Comparison of ENCODE assay signal across 12 cellular contexts in the genomic region with DNA sequence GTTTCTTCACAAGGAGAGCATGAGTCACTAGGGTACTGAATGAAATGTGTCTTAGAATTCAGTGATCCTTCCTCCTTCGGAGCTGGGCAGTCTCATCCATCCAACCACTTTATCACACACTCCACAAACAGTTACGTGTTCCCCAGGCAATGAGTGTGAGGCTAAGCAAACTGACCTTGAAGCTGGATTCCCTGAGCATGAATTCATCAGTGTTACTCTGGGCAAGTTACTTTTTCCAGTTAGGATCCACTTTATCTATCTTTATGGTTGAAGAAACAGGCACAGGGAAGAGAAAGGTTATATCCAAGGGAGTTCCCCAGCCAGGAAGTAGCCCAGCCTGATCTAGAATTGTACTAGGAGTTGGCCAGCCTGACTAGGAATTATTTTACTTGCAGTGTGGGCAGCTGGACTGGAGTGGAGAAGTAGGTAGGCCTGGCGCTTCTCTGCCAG. TPM values are rescaled to one million over a fixed set of nuclear protein-coding genes. Genes with fewer than 3 reads are reported as not detected.
DNase-seq lines count a peak whose midpoint lies in the region; TF ChIP-seq lines count a peak whose summit lies in the region.
"Had no signal": no experiment of that assay in that cellular context is flagged by ENCODE, and none has a peak within 500 bp of the region (broad histone marks: within the 10 kb centered on the region; RNA-seq: fewer than 3 reads in every experiment).

No MANE protein-coding gene starts in this region.

- H3K9me3 ChIP-seq in PC-9 (ENCODE audit: insufficient read depth, low read depth) (no peaks in the 10 kb centered on the region), esophagus squamous epithelium (no peaks in the 10 kb centered on the region), mucosa of stomach (ENCODE audit: control insufficient read depth, low read length) (no peaks in the 10 kb centered on the region), MM.1S (replicated peaks; ENCODE audit: insufficient read depth, low read length) (no peaks in the 10 kb centered on the region)

- intact Hi-C loops in PC-9 (cut with micrococcal nuclease; ENCODE audit: unreplicated experiment) (loop anchor here (1.0 kb wide), 1 partner anchor 40 kb away; no protein-coding TSS in a partner anchor), esophagus squamous epithelium (cut with DNase I) (no loop called here)

- TF ChIP-seq POLR2A in esophagus squamous epithelium (IDR thresholded peaks at IDR 0.05): no peak

- H3F3A ChIP-seq in PC-9 (ENCODE audit: insufficient read depth, low read depth) (peaks cover 19% of the 10 kb centered on the region), MM.1S (ENCODE audit: insufficient read depth, low read length) (no peaks in the 10 kb centered on the region)

- H3K36me3 ChIP-seq in PC-9 (ENCODE audit: low read depth) (no peaks in the 10 kb centered on the region), esophagus squamous epithelium (no peaks in the 10 kb centered on the region), mucosa of stomach (ENCODE audit: control insufficient read depth, insufficient read depth, low read length) (no peaks in the 10 kb centered on the region), MM.1S (replicated peaks; ENCODE audit: insufficient read depth, low read length) (no peaks in the 10 kb centered on the region)

- H3K4me2 ChIP-seq in PC-9 (peak overlapping the region; percentile 40), MM.1S (ENCODE audit: low read depth, low read length) (no peak overlapping the region)
- H3K4me2 ChIP-seq: KMS-11 had no signal

- 43 to 45% methylated on average over 3 of the region's 3 CpGs for WGBS in esophagus squamous epithelium, 2 donors

- H3K27me3 ChIP-seq in PC-9 (ENCODE audit: insufficient read depth, low read depth) (no peaks in the 10 kb centered on the region), esophagus squamous epithelium (peaks cover 0 to 5% (median 0%) of the 10 kb centered on the region in 4 donors), mucosa of stomach (ENCODE audit: control insufficient read depth, insufficient read depth, low read length) (no peaks in the 10 kb centered on the region), MM.1S (replicated peaks; ENCODE audit: insufficient read depth, low read length) (no peaks in the 10 kb centered on the region)

- CTCF ChIA-PET in PC-9 (lab: Charles Lee): no interaction called here

- H3K4me1 ChIP-seq in PC-9 (replicated peaks; ENCODE audit: insufficient read depth) (peaks cover 25% of the 10 kb centered on the region), esophagus squamous epithelium (peaks cover 0 to 25% (median 9%) of the 10 kb centered on the region in 3 donors), mucosa of stomach (ENCODE audit: control insufficient read depth, insufficient read depth, low read length) (peaks cover 38% of the 10 kb centered on the region), MM.1S (ENCODE audit: low read length) (no peaks in the 10 kb centered on the region)

- POLR2A ChIA-PET in PC-9 (lab: Charles Lee; ENCODE audit: unreplicated experiment): interaction anchor here (0.5 to 0.6 kb wide), 2 partner anchors 424 to 784 kb away, joined by 4 to 6 read pairs; no protein-coding TSS in a partner anchor

- BruUV-seq in PC-9 (replicated peaks; lab: Mats Ljungman, UMichigan): no TSS peak

- peak; percentile 56 for DNase-seq in AG20443 (ENCODE audit: low spot score)
- DNase-seq in PC-9: peak; percentile 48 to 92
- no peak for DNase-seq in esophagus squamous epithelium (lab: John Stamatoyannopoulos, UW)
- DNase-seq in GF-D8 (lab: John Stamatoyannopoulos, UW): no peak
- no peak for DNase-seq in OCI-M1 (lab: John Stamatoyannopoulos, UW)
- DNase-seq in MM.1S: no peak
- no peak for DNase-seq in OCI-M2 (lab: John Stamatoyannopoulos, UW; ENCODE audit: unreplicated experiment)
- DNase-seq: activated CD4-positive, alpha-beta T cell treated with anti-CD3 and anti-CD28 coated beads, Interleukin-2, amount 50 U/mL, for 4 hours; CD8-positive, alpha-beta memory T cell; central memory CD4-positive, alpha-beta T cell had no signal

- no peak for TF ChIP-seq CTCF in PC-9 (conservative IDR thresholded peaks at IDR 0.05)
- no peak for TF ChIP-seq CTCF in esophagus squamous epithelium (IDR thresholded peaks at IDR 0.05)
- no peak for TF ChIP-seq CTCF in MM.1S (IDR thresholded peaks at IDR 0.05; ENCODE audit: low read length)

- no peaks in the 10 kb centered on the region for H3K79me2 ChIP-seq in PC-9 (ENCODE audit: low read depth)
- no peaks in the 10 kb centered on the region for H3K79me2 ChIP-seq in MM.1S (ENCODE audit: low read length)

- H4K20me1 ChIP-seq in PC-9 (ENCODE audit: insufficient read depth) (no peaks in the 10 kb centered on the region), MM.1S (ENCODE audit: insufficient read depth, low read length) (no peaks in the 10 kb centered on the region)

- H3K27ac ChIP-seq in PC-9: peak overlapping the region; percentile 93
- peak overlapping the region in 3 of 4 donors; percentile 36 to 55 (median 44) for H3K27ac ChIP-seq in esophagus squamous epithelium
- H3K27ac ChIP-seq in MM.1S (ENCODE audit: low read length): no peak overlapping the region
- H3K27ac ChIP-seq: KMS-11 had no signal

- H2AFZ ChIP-seq in PC-9: peak overlapping the region; percentile 20; the same call in 1 of the 2 replicates
- no peak overlapping the region for H2AFZ ChIP-seq in MM.1S (ENCODE audit: low read length)

- no peak overlapping the region for H3K4me3 ChIP-seq in PC-9
- H3K4me3 ChIP-seq in esophagus squamous epithelium: no peak overlapping the region
- H3K4me3 ChIP-seq in mucosa of stomach (ENCODE audit: low read length): no peak overlapping the region
- H3K4me3 ChIP-seq in MM.1S (ENCODE audit: low read length): no peak overlapping the region

- H3K9me2 ChIP-seq in PC-9 (ENCODE audit: insufficient read depth) (0 out of 2 replicates have a peak, but pooled peaks cover 4% of the 10 kb centered on the region), MM.1S (replicated peaks; ENCODE audit: insufficient read depth, low read length) (no peaks in the 10 kb centered on the region)

- H3K9ac ChIP-seq in mucosa of stomach (ENCODE audit: low read length): peak overlapping the region; percentile 30
- no peak overlapping the region for H3K9ac ChIP-seq in MM.1S (ENCODE audit: low read length)
- H3K9ac ChIP-seq: KMS-11 had no signal

RNA-seq across cellular contexts. Expression of gene GCNT3, which starts 17.1 kb away (rescaled TPM):
- total RNA-seq in PC-9 (2021) (0.52 and 0.80 TPM in 2 replicates), esophagus squamous epithelium (10 to 100 TPM in 3 of 4 donors, 1 to 10 TPM in 1; 8.8 to 30.2 (median 18.1) TPM)
- total RNA-seq: CD8-positive, alpha-beta memory T cell had no signal

Comparison
In these comparisons a context has a peak if more than half of its experiments do, and no peak if none do; other contexts are left out.
1. DNase-seq: peak in AG20443 (single experiment) and PC-9 (2 of 2); none in esophagus squamous epithelium (single experiment), GF-D8 (single experiment), OCI-M1 (single experiment), MM.1S (single experiment) and OCI-M2 (single experiment).